Comparison of ENCODE assay signal across 25 cellular contexts in genomic region chr10:49484501-49485230, GRCh38. TPM values are rescaled to one million over a fixed set of nuclear protein-coding genes. Genes with fewer than 3 reads are reported as not detected.
DNase-seq lines count a peak whose midpoint lies in the region; ATAC-seq, FAIRE-seq and TF ChIP-seq lines count a peak whose summit lies in the region.
"Had no signal": no experiment of that assay in that cellular context is flagged by ENCODE, and none has a peak within 500 bp of the region (broad histone marks: within the 10 kb centered on the region; RNA-seq: fewer than 3 reads in every experiment).

No MANE protein-coding gene starts in this region.

- TF ChIP-seq CTCF in AG04450 (IDR thresholded peaks at IDR 0.05; ENCODE audit: low read depth, low read length) (no peak), PC-3 (conservative IDR thresholded peaks at IDR 0.05; ENCODE audit: low read depth, low read length) (no peak), H1 (IDR thresholded peaks at IDR 0.05; ENCODE audit: control extremely low read depth in 1 of 3, insufficient read depth in 1 of 3, low read depth in 1 of 3, low read length in 3 of 3) (no peak), osteoblast (IDR thresholded peaks at IDR 0.05; ENCODE audit: extremely low read depth, low read depth, low read length) (no peak)

- TF ChIP-seq RAD21 in H1 (IDR thresholded peaks at IDR 0.05 in 1 of 2, conservative IDR thresholded peaks at IDR 0.05 in 1 of 2; ENCODE audit: low read depth in 2 of 2, low read length in 2 of 2) = no peak

- POLR2A ChIA-PET in AG04450 (lab: Yijun Ruan, JAX) = no interaction called here
- POLR2A ChIA-PET in PC-3 (lab: Charles Lee; ENCODE audit: unreplicated experiment) = no interaction called here
- POLR2A ChIA-PET in H1 (lab: Charles Lee; ENCODE audit: partially characterized antibody) = no interaction called here

- H2BK120ac ChIP-seq in H1 (replicated peaks; ENCODE audit: low read depth, low read length) = no peak overlapping the region

- no peak overlapping the region for H2BK5ac ChIP-seq in H1 (ENCODE audit: low read depth, low read length)

- no peak overlapping the region for H3K4me2 ChIP-seq in PC-3 (ENCODE audit: low read length)
- H3K4me2 ChIP-seq in H1 (ENCODE audit: insufficient read depth in 1 of 2, low read depth in 2 of 2, low read length in 2 of 2) = no peak overlapping the region
- peak overlapping the region; percentile 50 for H3K4me2 ChIP-seq in osteoblast (ENCODE audit: insufficient read depth, low read length)

- no peaks in the 10 kb centered on the region for H3K9me2 ChIP-seq in PC-3 (replicated peaks; ENCODE audit: low read length)

- no peak for TF ChIP-seq EP300 in H1 (IDR thresholded peaks at IDR 0.05; ENCODE audit: borderline replicate concordance in 1 of 2, low read depth in 2 of 2, low read length in 2 of 2)

- intact Hi-C loops in PC-3 (cut with micrococcal nuclease) = no loop called here

- H3K79me2 ChIP-seq in PC-3 (ENCODE audit: low read length) (no peaks in the 10 kb centered on the region), H1 (ENCODE audit: control insufficient read depth in 1 of 2, insufficient read depth in 2 of 2, low read length in 2 of 2) (no peaks in the 10 kb centered on the region), osteoblast (ENCODE audit: insufficient read depth, low read length) (peaks cover 36% of the 10 kb centered on the region)

- H3K9ac ChIP-seq in PC-3 (ENCODE audit: low read length) = no peak overlapping the region
- no peak overlapping the region for H3K9ac ChIP-seq in H1 (replicated peaks in 1 of 4; ENCODE audit: extremely low read depth in 1 of 4, low read depth in 3 of 4, low read length in 3 of 4)

- H3K4me3 ChIP-seq in AG04450 (ENCODE audit: low read depth, low read length) (no peak overlapping the region), PC-3 (ENCODE audit: low read length) (no peak overlapping the region), H1 (ENCODE audit: extremely low read depth in 1 of 4, insufficient read depth in 2 of 4, low read depth in 3 of 4, low read length in 4 of 4) (no peak overlapping the region), osteoblast (ENCODE audit: insufficient read depth, low read length) (no peak overlapping the region)
- H3K4me3 ChIP-seq: esophagus muscularis mucosa, heart left ventricle, K562, mucosa of descending colon, spleen, upper lobe of right lung had no signal

- H3K18ac ChIP-seq in H1 (ENCODE audit: extremely low read depth, low read length) = no peak overlapping the region

- no peak overlapping the region for H2BK12ac ChIP-seq in H1 (ENCODE audit: low read depth, low read length)

- 96% methylated on average over 6 of the region's 6 CpGs; no CpG with 5 or more reads in 1 of the 2 experiments for WGBS in H1 (ENCODE audit: extremely low coverage in 1 of 2, insufficient coverage in 1 of 2, insufficient read length in 1 of 2, insufficient replicate concordance in 2 of 2, low coverage in 1 of 2, low lambda C conversion rate in 2 of 2, missing lambda C conversion rate in 1 of 2), 2 experiments

- no peaks in the 10 kb centered on the region for H3K23me2 ChIP-seq in H1 (ENCODE audit: low read depth, low read length)

- H3K27me3 ChIP-seq in AG04450 (ENCODE audit: control insufficient read depth, insufficient read depth, low read length) (no peaks in the 10 kb centered on the region), PC-3 (ENCODE audit: low read length) (no peaks in the 10 kb centered on the region), H1 (replicated peaks in 1 of 4; ENCODE audit: control insufficient read depth in 3 of 4, extremely low read depth in 1 of 4, insufficient read depth in 3 of 4, low read length in 3 of 4) (no peaks in the 10 kb centered on the region), osteoblast (ENCODE audit: insufficient read depth, low read length) (no peaks in the 10 kb centered on the region)
- H3K27me3 ChIP-seq: esophagus muscularis mucosa, heart left ventricle, spleen, upper lobe of right lung had no signal

- ATAC-seq in PC-3 (peak; percentile 28; the same call in 1 of the 2 replicates), GM19397 (IDR thresholded peaks at IDR 0.05; ENCODE audit: unreplicated experiment) (no peak)
- ATAC-seq: activated naive CD8-positive, alpha-beta T cell treated with anti-CD3 and anti-CD28 coated beads, Interleukin-2, amount 50 U/mL, for 24 hours; heart left ventricle; K562; mucosa of descending colon; upper lobe of right lung had no signal

- H3F3A ChIP-seq in PC-3 (ENCODE audit: low read length, unreplicated experiment) = no peaks in the 10 kb centered on the region

- no peak overlapping the region for H3K27ac ChIP-seq in AG04450 (ENCODE audit: low read depth, low read length)
- no peak overlapping the region for H3K27ac ChIP-seq in PC-3 (ENCODE audit: low read length)
- H3K27ac ChIP-seq in H1 (ENCODE audit: low read depth, low read length) = no peak overlapping the region
- peak overlapping the region; percentile 31 for H3K27ac ChIP-seq in osteoblast (ENCODE audit: low read depth, low read length)
- H3K27ac ChIP-seq: C4-2B, esophagus muscularis mucosa, heart left ventricle, spleen, upper lobe of right lung had no signal

- H3K4me1 ChIP-seq in PC-3 (ENCODE audit: insufficient read depth, low read length) (no peaks in the 10 kb centered on the region), H1 (replicated peaks in 1 of 4; ENCODE audit: control insufficient read depth in 3 of 4, insufficient read depth in 4 of 4, low read length in 3 of 4) (no peaks in the 10 kb centered on the region), osteoblast (ENCODE audit: insufficient read depth, low read length) (peaks cover 27% of the 10 kb centered on the region)
- H3K4me1 ChIP-seq: esophagus muscularis mucosa, heart left ventricle, spleen, upper lobe of right lung had no signal

- H2AFZ ChIP-seq in PC-3 (ENCODE audit: low read length) (no peak overlapping the region), H1 (ENCODE audit: low read length) (no peak overlapping the region), osteoblast (ENCODE audit: low read length) (no peak overlapping the region)

- CTCF ChIA-PET in AG04450 (lab: Charles Lee) = interaction anchor here (0.7 kb wide), 1 partner anchor 77 kb away, joined by 3 read pairs; no protein-coding TSS in a partner anchor
- CTCF ChIA-PET in PC-3 (lab: Charles Lee) = no interaction called here
- CTCF ChIA-PET in H1 (lab: Charles Lee; ENCODE audit: partially characterized antibody) = interaction anchor here (1.5 to 1.8 kb wide), 2 partner anchors 12 to 27 kb away, joined by 5 read pairs; no protein-coding TSS in a partner anchor

- H2BK15ac ChIP-seq in H1 (ENCODE audit: low read length) = no peak overlapping the region

- H3K79me1 ChIP-seq in H1 (ENCODE audit: low read depth, low read length) = no peaks in the 10 kb centered on the region

- no peak for FAIRE-seq in H1 (lab: Jason Lieb, UNC)
- FAIRE-seq: A204.1, K562 had no signal

- H3K4ac ChIP-seq in H1 (replicated peaks; ENCODE audit: insufficient read length, low read depth, low read length) = no peak overlapping the region

- peak overlapping the region; percentile 94; the same call in 1 of the 2 replicates for H2AK5ac ChIP-seq in H1 (ENCODE audit: low read depth, low read length)

- no peak for TF ChIP-seq POLR2A in H1 (IDR thresholded peaks at IDR 0.05; ENCODE audit: control extremely low read depth in 1 of 2, low read depth in 2 of 2, low read length in 2 of 2)

- no TSS peak for BruUV-seq in PC-3 (replicated peaks; lab: Mats Ljungman, UMichigan)

- no peak overlapping the region for H4K5ac ChIP-seq in H1 (ENCODE audit: insufficient read length, low read depth, low read length)

- H4K20me1 ChIP-seq in PC-3 (ENCODE audit: low read length) = no peaks in the 10 kb centered on the region
- H4K20me1 ChIP-seq in H1 (replicated peaks in 1 of 2; ENCODE audit: control insufficient read depth in 1 of 2, insufficient read depth in 2 of 2, low read length in 2 of 2) = peaks cover 0 to 3% of the 10 kb centered on the region in 2 experiments
- H4K20me1 ChIP-seq in osteoblast (ENCODE audit: insufficient read depth, low read length) = peaks cover 16% of the 10 kb centered on the region

- no peak overlapping the region for H3K23ac ChIP-seq in H1 (ENCODE audit: insufficient read length)

- H3K9me3 ChIP-seq in AG04450 (ENCODE audit: control insufficient read depth, insufficient read depth, low read length) (no peaks in the 10 kb centered on the region), PC-3 (ENCODE audit: low read length) (no peaks in the 10 kb centered on the region), H1 (ENCODE audit: insufficient read depth in 2 of 2, low read depth in 1 of 2, low read length in 1 of 2) (no peaks in the 10 kb centered on the region), osteoblast (ENCODE audit: low read depth, low read length) (no peaks in the 10 kb centered on the region)
- H3K9me3 ChIP-seq: esophagus muscularis mucosa, mucosa of descending colon, spleen, upper lobe of right lung had no signal

- DNase-seq in AG04450 (ENCODE audit: low read depth, low spot score) (peak; percentile 13), PC-3 (no peak), H1 (ENCODE audit: low read depth in 1 of 2, low spot score in 2 of 2) (no peak), osteoblast (ENCODE audit: insufficient read length, low spot score, missing footprints) (no peak), NCI-H1092 treated with DMSO at 0.1 percent for 48 hours (lab: John Stamatoyannopoulos, UW) (no peak), NCI-H82 (lab: John Stamatoyannopoulos, UW) (no peak)
- no peak for DNase-seq in effector CD4-positive, alpha-beta T cell
- DNase-seq: activated CD4-positive, alpha-beta T cell treated with anti-CD3 and anti-CD28 coated beads, Interleukin-2, amount 10 ng/mL, durations not matched to agents 7 days and 5 days; activated naive CD8-positive, alpha-beta T cell treated with anti-CD3 and anti-CD28 coated beads, Interleukin-2, amount 50 U/mL, for 24 hours; effector CD8-positive, alpha-beta T cell; heart left ventricle; mucosa of descending colon; NCI-H146; NCI-H2171 treated with DMSO at 0.1 percent for 48 hours; OCI-M1; SHP77; spleen; stimulated activated CD4-positive, alpha-beta T cell treated with anti-CD3 and anti-CD28 coated beads, Interleukin-4, amount 100 ng/mL, for 4 hours; T-helper 1 cell; upper lobe of right lung had no signal

- no peak overlapping the region for H4K91ac ChIP-seq in H1 (replicated peaks; ENCODE audit: insufficient read length, low read length)

- H4K8ac ChIP-seq in H1 (ENCODE audit: extremely low read depth, insufficient read depth, low read length) = no peak overlapping the region

- no peak overlapping the region for H2BK20ac ChIP-seq in H1 (ENCODE audit: low read length)

- H3K56ac ChIP-seq in H1 (replicated peaks; ENCODE audit: insufficient read length, low read depth, low read length) = no peak overlapping the region

- H3K14ac ChIP-seq in H1 (ENCODE audit: insufficient read length) = no peak overlapping the region

- peaks cover 23% of the 10 kb centered on the region for H3K36me3 ChIP-seq in PC-3 (ENCODE audit: low read depth, low read length)
- H3K36me3 ChIP-seq in H1 (ENCODE audit: control insufficient read depth in 2 of 4, insufficient read depth in 4 of 4, low read length in 3 of 4) = no peaks in the 10 kb centered on the region
- peaks cover 39% of the 10 kb centered on the region for H3K36me3 ChIP-seq in osteoblast (ENCODE audit: insufficient read depth, low read length)

RNA-seq across cellular contexts. Expression of gene ERCC6, which starts 54.3 kb away (rescaled TPM):
- 9.5 and 9.8 TPM in 2 replicates for polyA plus RNA-seq in AG04450 (2011; rRNA removed)
- polyA minus RNA-seq in AG04450 (2011; rRNA and poly(A)+ RNA removed) = 28.2 and 44.2 TPM in 2 replicates
- 36.7 and 43.0 TPM in 2 replicates for total RNA-seq in PC-3 (2014; rRNA removed)
- 11.9 and 15.8 TPM in 2 replicates for total RNA-seq in H1 (2021; fragmentation: NEBNext Ultra II Directional; extraction: Animal tissue kit (Norgen Biotek cat#: 25700))
- 3.9 and 4.1 TPM in 2 replicates for polyA plus RNA-seq in H1 (2011; rRNA removed)
- 4.2 TPM for polyA plus RNA-seq in H1 (2011; cell fraction: cytosol; rRNA removed)
- 11.3 TPM for polyA plus RNA-seq in H1 (2011; cell fraction: nucleus; rRNA removed)
- polyA plus RNA-seq in H1 (2012, experiment 1 of 2) = 3.6 to 5.8 TPM (median 4.4 TPM) in 4 replicates
- polyA plus RNA-seq in H1 (2012, experiment 2 of 2) = 0.16 TPM
- 3.1 TPM for polyA plus RNA-seq in H1 (2013, experiment 1 of 2)
- polyA plus RNA-seq in H1 (2013, experiment 2 of 2) = 2.6 TPM
- polyA minus RNA-seq in H1 (2011; rRNA and poly(A)+ RNA removed) = 40.8 and 41.5 TPM in 2 replicates
- polyA minus RNA-seq in H1 (2011; cell fraction: cytosol; rRNA and poly(A)+ RNA removed) = 6.8 TPM
- polyA minus RNA-seq in H1 (2011; cell fraction: nucleus; rRNA and poly(A)+ RNA removed) = 24.9 TPM
- 52.7 and 54.3 TPM in 2 replicates for total RNA-seq in osteoblast
